1 cellular context compared by ENCODE assay signal in genomic region chr1:23777979-23778814, GRCh38.
TF ChIP-seq lines count a peak whose summit lies in the region.

Gene PITHD1 (plus strand): TSS chr1:23778418. CDS start chr1:23778516, 98 bp downstream.

TF ChIP-seq in HepG2, 621 proteins besides CTCF, POLR2A, EP300 and RAD21 (continued from another document and continues in another):
- TF ChIP-seq ATF4 (CRISPR knock-in tag; IDR thresholded peaks at IDR 0.05) (peak in 1 of 2 experiments; percentile 37; a peak in 1 of 4 replicates), TEF (CRISPR knock-in tag; IDR thresholded peaks at IDR 0.05) (no peak; the same call in 1 of the 2 replicates), ZNF274 (CRISPR knock-in tag; IDR thresholded peaks at IDR 0.05) (peak; percentile 38; the same call in 1 of the 2 replicates), ZNF337 (CRISPR knock-in tag; IDR thresholded peaks at IDR 0.05; ENCODE audit: borderline replicate concordance, low read depth) (no peak), GFI1 (CRISPR knock-in tag; IDR thresholded peaks at IDR 0.05; ENCODE audit: borderline replicate concordance) (0 out of 2 replicates have a peak, but pooled peaks have one; percentile 12), GLI4 (CRISPR knock-in tag; IDR thresholded peaks at IDR 0.05; ENCODE audit: borderline replicate concordance) (no peak), TBP (CRISPR knock-in tag; IDR thresholded peaks at IDR 0.05) (no peak), WIZ (CRISPR knock-in tag; IDR thresholded peaks at IDR 0.05) (peak; percentile 78; the same call in 1 of the 2 replicates), KDM2A (CRISPR knock-in tag; IDR thresholded peaks at IDR 0.05; ENCODE audit: borderline replicate concordance, low read depth) (peak; percentile 83), ZNF703 (CRISPR knock-in tag; IDR thresholded peaks at IDR 0.05; ENCODE audit: borderline replicate concordance) (peak; percentile 39; the same call in 1 of the 2 replicates), KDM6A (CRISPR knock-in tag; IDR thresholded peaks at IDR 0.05; ENCODE audit: low read depth) (no peak), NR2F2 (IDR thresholded peaks at IDR 0.05; ENCODE audit: borderline replicate concordance, low read depth) (0 out of 2 replicates have a peak, but pooled peaks have one; percentile 21), JARID2 (CRISPR knock-in tag; IDR thresholded peaks at IDR 0.05; ENCODE audit: insufficient replicate concordance) (peak; percentile 57), PCBP1 (IDR thresholded peaks at IDR 0.05; ENCODE audit: borderline replicate concordance, low read depth, low read length) (no peak), RNF2 (conservative IDR thresholded peaks at IDR 0.05; ENCODE audit: low read depth) (peak; percentile 79), ZNF770 (CRISPR knock-in tag; IDR thresholded peaks at IDR 0.05) (no peak), CBX2 (IDR thresholded peaks at IDR 0.05; ENCODE audit: low read depth, low read length) (no peak), CBX2 (CRISPR knock-in tag; IDR thresholded peaks at IDR 0.05; ENCODE audit: low read depth) (no peak), CERS6 (CRISPR knock-in tag; IDR thresholded peaks at IDR 0.05) (no peak), ZNF773 (CRISPR knock-in tag; IDR thresholded peaks at IDR 0.05; ENCODE audit: borderline replicate concordance) (no peak; the same call in 1 of the 2 replicates), UBTF (CRISPR knock-in tag; IDR thresholded peaks at IDR 0.05) (peak; percentile 66; the same call in 1 of the 2 replicates), IRF9 (CRISPR knock-in tag; IDR thresholded peaks at IDR 0.05; ENCODE audit: borderline replicate concordance) (peak; percentile 78; the same call in 1 of the 2 replicates), SATB2 (CRISPR knock-in tag; IDR thresholded peaks at IDR 0.05) (no peak), ZNF740 (CRISPR knock-in tag; IDR thresholded peaks at IDR 0.05) (peak; percentile 7; the same call in 1 of the 2 replicates), ARHGAP35 (CRISPR knock-in tag; IDR thresholded peaks at IDR 0.05; ENCODE audit: borderline replicate concordance) (no peak; the same call in 1 of the 2 replicates), RBM39 (IDR thresholded peaks at IDR 0.05; ENCODE audit: low read depth, low read length, poor library complexity, severe bottlenecking) (no peak), ZNF646 (CRISPR knock-in tag; IDR thresholded peaks at IDR 0.05) (no peak), PITX1 (CRISPR knock-in tag; IDR thresholded peaks at IDR 0.05) (peak; percentile 65; the same call in 1 of the 2 replicates), TCF7 (IDR thresholded peaks at IDR 0.05; ENCODE audit: low read depth) (no peak), BRD4 (CRISPR knock-in tag; IDR thresholded peaks at IDR 0.05) (no peak), RFX5 (IDR thresholded peaks at IDR 0.05; ENCODE audit: low read depth, low read length) (no peak), SIX1 (CRISPR knock-in tag; IDR thresholded peaks at IDR 0.05; ENCODE audit: borderline replicate concordance) (peak; percentile 16; the same call in 1 of the 2 replicates), TRAFD1 (CRISPR knock-in tag; IDR thresholded peaks at IDR 0.05; ENCODE audit: borderline replicate concordance) (no peak), ZFYVE20 (CRISPR knock-in tag; IDR thresholded peaks at IDR 0.05; ENCODE audit: borderline replicate concordance, low read depth) (peak; percentile 90; the same call in 1 of the 2 replicates), BCL3 (CRISPR knock-in tag; IDR thresholded peaks at IDR 0.05) (0 out of 2 replicates have a peak, but pooled peaks have one; percentile 29), ZNF678 (CRISPR knock-in tag; IDR thresholded peaks at IDR 0.05) (no peak), ZNF607 (CRISPR knock-in tag; IDR thresholded peaks at IDR 0.05; ENCODE audit: borderline replicate concordance) (peak; percentile 72), NCOR1 (IDR thresholded peaks at IDR 0.05; ENCODE audit: borderline replicate concordance, low read length) (no peak), U2AF1 (optimal IDR thresholded peaks at IDR 0.05; ENCODE audit: low read depth, low read length) (no peak), KMT2B (CRISPR knock-in tag; IDR thresholded peaks at IDR 0.05) (peak; percentile 75; the same call in 1 of the 2 replicates), HOXA5 (CRISPR knock-in tag; IDR thresholded peaks at IDR 0.05) (peak; percentile 57; the same call in 1 of the 2 replicates), MXD3 (CRISPR knock-in tag; IDR thresholded peaks at IDR 0.05) (no peak; the same call in 1 of the 2 replicates), ZNF343 (CRISPR knock-in tag; IDR thresholded peaks at IDR 0.05) (no peak)
